In the genomic region with DNA sequence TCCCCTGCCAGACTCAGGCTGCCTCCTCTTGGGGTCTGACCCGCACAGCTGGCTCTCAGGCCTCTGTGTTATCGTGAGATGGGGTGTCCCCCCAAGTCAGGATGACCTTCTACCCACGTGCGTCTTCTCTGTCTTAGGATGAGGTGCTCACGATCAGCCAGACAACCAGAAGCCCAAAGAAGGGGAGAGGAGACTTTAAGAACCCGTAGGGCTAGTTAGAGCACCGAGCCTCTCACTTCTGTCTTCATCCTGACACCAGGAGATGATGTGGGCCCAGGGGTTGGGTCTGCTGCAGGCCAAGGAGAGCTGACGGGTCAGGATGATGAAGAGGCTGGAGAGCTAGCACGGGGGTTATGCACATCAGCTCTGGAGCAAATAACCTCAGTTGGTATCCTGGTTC, we compare ENCODE assay signal across 20 cellular contexts. TPM values are rescaled to one million over a fixed set of nuclear protein-coding genes. Genes with fewer than 3 reads are reported as not detected.
"Had no signal": no experiment of that assay in that cellular context is flagged by ENCODE, and none has a peak within 500 bp of the region (broad histone marks: within the 10 kb centered on the region; RNA-seq: fewer than 3 reads in every experiment).

No MANE protein-coding gene starts in this region.

- H3K4me1 ChIP-seq: foreskin keratinocyte, left ventricle myocardium inferior had no signal

- H3K36me3 Mint-ChIP-seq: activated naive CD8-positive, alpha-beta T cell treated with anti-CD3 and anti-CD28 coated beads for 36 hours; natural killer cell had no signal

- H3K4me3 Mint-ChIP-seq: activated CD4-positive, alpha-beta T cell treated with anti-CD3 and anti-CD28 coated beads for 36 hours; activated naive CD8-positive, alpha-beta T cell treated with anti-CD3 and anti-CD28 coated beads for 36 hours; central memory CD8-positive, alpha-beta T cell; natural killer cell had no signal

- H3K4me1 Mint-ChIP-seq: central memory CD8-positive, alpha-beta T cell had no signal

- H3K27me3 ChIP-seq: brain microvascular endothelial cell, foreskin keratinocyte, stomach had no signal

- H3K9me3 ChIP-seq: left ventricle myocardium inferior, stomach, thoracic aorta had no signal

- H3K27ac ChIP-seq: brain microvascular endothelial cell, foreskin keratinocyte, left ventricle myocardium inferior, skin epidermis, stomach, thoracic aorta had no signal

- DNase-seq: activated CD4-positive, alpha-beta T cell treated with anti-CD3 and anti-CD28 coated beads for 36 hours; activated CD8-positive, alpha-beta memory T cell treated with anti-CD3 and anti-CD28 coated beads for 24 hours; activated naive CD8-positive, alpha-beta T cell treated with anti-CD3 and anti-CD28 coated beads for 36 hours; anterior cingulate cortex; brain microvascular endothelial cell; effector CD8-positive, alpha-beta T cell; foreskin keratinocyte; glutamatergic neuron; left ventricle myocardium inferior; natural killer cell; nucleus accumbens; stimulated activated CD4-positive, alpha-beta T cell treated with anti-CD3 and anti-CD28 coated beads, Interleukin-4, amount 100 ng/mL, for 4 hours; stimulated activated CD8-positive, alpha-beta memory T cell treated with anti-CD3 and anti-CD28 coated beads, Interleukin-4, amount 100 ng/mL, for 48 hours; stomach; T1000 had no signal

- H3K27me3 Mint-ChIP-seq: activated CD4-positive, alpha-beta T cell treated with anti-CD3 and anti-CD28 coated beads for 36 hours; activated naive CD8-positive, alpha-beta T cell treated with anti-CD3 and anti-CD28 coated beads for 36 hours; central memory CD8-positive, alpha-beta T cell had no signal

- ATAC-seq: activated CD4-positive, alpha-beta T cell treated with anti-CD3 and anti-CD28 coated beads for 36 hours; foreskin keratinocyte; natural killer cell had no signal

- H3K4me3 ChIP-seq: left ventricle myocardium inferior, skin epidermis, stomach, thoracic aorta had no signal

- H3K9me3 Mint-ChIP-seq: activated naive CD8-positive, alpha-beta T cell treated with anti-CD3 and anti-CD28 coated beads for 36 hours; central memory CD8-positive, alpha-beta T cell; natural killer cell had no signal

- H3K27ac Mint-ChIP-seq: activated CD4-positive, alpha-beta T cell treated with anti-CD3 and anti-CD28 coated beads for 36 hours; activated naive CD8-positive, alpha-beta T cell treated with anti-CD3 and anti-CD28 coated beads for 36 hours; natural killer cell had no signal

RNA-seq across cellular contexts. Expression of a gene that starts 29.4 kb away (rescaled TPM):
- total RNA-seq: kidney epithelial cell, left ventricle myocardium inferior, posterior vena cava, thoracic aorta had no signal
